In the genomic region with DNA sequence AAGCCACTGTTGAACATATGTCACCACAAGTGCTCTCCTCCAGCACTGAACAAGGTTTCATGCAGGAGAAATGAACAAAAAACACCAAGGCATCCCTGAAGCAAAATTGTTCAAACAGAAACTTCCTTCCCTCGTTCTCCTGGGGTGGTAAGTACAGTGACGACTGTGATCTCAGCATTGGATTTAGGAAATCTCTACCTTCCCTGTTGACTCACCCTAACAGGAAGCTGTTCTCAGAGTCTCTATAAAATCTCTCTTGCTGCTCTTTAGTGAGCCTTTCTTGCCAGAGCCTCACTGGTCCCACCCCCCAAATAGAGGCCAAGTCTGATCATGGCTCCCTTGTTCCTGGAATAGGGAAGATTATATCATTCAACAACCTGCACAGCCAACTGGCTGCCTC, we compare ENCODE assay signal across 1 cellular context.
TF ChIP-seq lines count a peak whose summit lies in the region.

No MANE protein-coding gene starts in this region.

TF ChIP-seq in IMR-90, 13 proteins besides CTCF, POLR2A, EP300 and RAD21:
- TF ChIP-seq NFE2L2 (IDR thresholded peaks at IDR 0.05; ENCODE audit: low read depth, low read length): no peak
- TF ChIP-seq, protein P1, sequence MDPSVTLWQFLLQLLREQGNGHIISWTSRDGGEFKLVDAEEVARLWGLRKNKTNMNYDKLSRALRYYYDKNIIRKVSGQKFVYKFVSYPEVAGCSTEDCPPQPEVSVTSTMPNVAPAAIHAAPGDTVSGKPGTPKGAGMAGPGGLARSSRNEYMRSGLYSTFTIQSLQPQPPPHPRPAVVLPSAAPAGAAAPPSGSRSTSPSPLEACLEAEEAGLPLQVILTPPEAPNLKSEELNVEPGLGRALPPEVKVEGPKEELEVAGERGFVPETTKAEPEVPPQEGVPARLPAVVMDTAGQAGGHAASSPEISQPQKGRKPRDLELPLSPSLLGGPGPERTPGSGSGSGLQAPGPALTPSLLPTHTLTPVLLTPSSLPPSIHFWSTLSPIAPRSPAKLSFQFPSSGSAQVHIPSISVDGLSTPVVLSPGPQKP (IDR thresholded peaks at IDR 0.05; ENCODE audit: borderline replicate concordance, low read depth, low read length): no peak
- TF ChIP-seq CHD1 (IDR thresholded peaks at IDR 0.05; ENCODE audit: low read depth, low read length): no peak
- TF ChIP-seq RFX5 (IDR thresholded peaks at IDR 0.05; ENCODE audit: low read depth, low read length): no peak
- TF ChIP-seq MAFK (IDR thresholded peaks at IDR 0.05; ENCODE audit: low read depth, low read length): no peak
- TF ChIP-seq MXI1 (IDR thresholded peaks at IDR 0.05; ENCODE audit: borderline replicate concordance, low read depth, low read length): no peak
- TF ChIP-seq MAZ (IDR thresholded peaks at IDR 0.05; ENCODE audit: borderline replicate concordance, low read depth, low read length): no peak
- TF ChIP-seq SMC3 (IDR thresholded peaks at IDR 0.05; ENCODE audit: low read depth, low read length): no peak
- TF ChIP-seq, protein P2, sequence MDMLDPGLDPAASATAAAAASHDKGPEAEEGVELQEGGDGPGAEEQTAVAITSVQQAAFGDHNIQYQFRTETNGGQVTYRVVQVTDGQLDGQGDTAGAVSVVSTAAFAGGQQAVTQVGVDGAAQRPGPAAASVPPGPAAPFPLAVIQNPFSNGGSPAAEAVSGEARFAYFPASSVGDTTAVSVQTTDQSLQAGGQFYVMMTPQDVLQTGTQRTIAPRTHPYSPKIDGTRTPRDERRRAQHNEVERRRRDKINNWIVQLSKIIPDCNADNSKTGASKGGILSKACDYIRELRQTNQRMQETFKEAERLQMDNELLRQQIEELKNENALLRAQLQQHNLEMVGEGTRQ (IDR thresholded peaks at IDR 0.05; ENCODE audit: low read depth, low read length): no peak
- TF ChIP-seq CEBPB (IDR thresholded peaks at IDR 0.05; ENCODE audit: low read depth, low read length): no peak
- TF ChIP-seq FOS (IDR thresholded peaks at IDR 0.05; ENCODE audit: low read depth, low read length): no peak
- no peak for TF ChIP-seq RCOR1 (IDR thresholded peaks at IDR 0.05; ENCODE audit: insufficient replicate concordance, low read length)
- no peak for TF ChIP-seq BHLHE40 (IDR thresholded peaks at IDR 0.05; ENCODE audit: low read depth, low read length)
